Comparison of ENCODE assay signal across 12 cellular contexts in genomic region chr2:235765181-235765820, GRCh38.
DNase-seq lines count a peak whose midpoint lies in the region; ATAC-seq, FAIRE-seq and TF ChIP-seq lines count a peak whose summit lies in the region.
"Had no signal": no experiment of that assay in that cellular context is flagged by ENCODE, and none has a peak within 500 bp of the region (broad histone marks: within the 10 kb centered on the region; RNA-seq: fewer than 3 reads in every experiment).

No MANE protein-coding gene starts in this region.

- TF ChIP-seq CTCF in chondrocyte (IDR thresholded peaks at IDR 0.05) (no peak), mucosa of descending colon (IDR thresholded peaks at IDR 0.05) (no peak)

- peaks cover 14% of the 10 kb centered on the region for H3K4me1 Mint-ChIP-seq in chondrocyte (ENCODE audit: low read depth)
- H3K4me1 Mint-ChIP-seq in activated T-cell treated with anti-CD3 and anti-CD28 coated beads, Interleukin-2, amount 50 U/mL, for 24 hours (ENCODE audit: low read depth), result peaks cover 2% of the 10 kb centered on the region

- H3K27ac Mint-ChIP-seq in chondrocyte (ENCODE audit: unreplicated experiment), result peak overlapping the region; percentile 59
- no peak overlapping the region for H3K27ac Mint-ChIP-seq in activated T-cell treated with anti-CD3 and anti-CD28 coated beads, Interleukin-2, amount 50 U/mL, for 24 hours
- H3K27ac Mint-ChIP-seq: CD4-positive, CD25-positive, alpha-beta regulatory T cell had no signal

- no peaks in the 10 kb centered on the region for H3K9me3 Mint-ChIP-seq in chondrocyte (ENCODE audit: low read depth)
- no peaks in the 10 kb centered on the region for H3K9me3 Mint-ChIP-seq in activated T-cell treated with anti-CD3 and anti-CD28 coated beads, Interleukin-2, amount 50 U/mL, for 24 hours
- H3K9me3 Mint-ChIP-seq: activated T-cell treated with anti-CD3 and anti-CD28 coated beads, Interleukin-2, amount 50 U/mL, for 4 hours had no signal

- intact Hi-C loops in mucosa of descending colon (cut with DNase I, micrococcal nuclease), result loop anchor here in 1 of 2 donors (5.0 kb wide), 1 partner anchor 417 kb away; no protein-coding TSS in a partner anchor

- no peak overlapping the region for H3K4me3 ChIP-seq in mucosa of descending colon

- peak; percentile 57 for FAIRE-seq in HTR-8/SVneo (lab: Jason Lieb, UNC)

- no peak overlapping the region for H3K4me3 Mint-ChIP-seq in chondrocyte (ENCODE audit: unreplicated experiment)
- no peak overlapping the region for H3K4me3 Mint-ChIP-seq in activated T-cell treated with anti-CD3 and anti-CD28 coated beads, Interleukin-2, amount 50 U/mL, for 24 hours
- H3K4me3 Mint-ChIP-seq: activated T-cell treated with anti-CD3 and anti-CD28 coated beads, Interleukin-2, amount 50 U/mL, for 4 hours; CD4-positive, CD25-positive, alpha-beta regulatory T cell had no signal

- DNase-seq in AG08396 (ENCODE audit: low spot score) (peak; percentile 45), HTR-8/SVneo (ENCODE audit: insufficient read length, low spot score) (peak; percentile 30), chondrocyte (ENCODE audit: low spot score) (no peak), mucosa of descending colon (no peak), COLO829 (ENCODE audit: low spot score) (no peak)
- no peak for DNase-seq in activated T-cell treated with anti-CD3 and anti-CD28 coated beads, Interleukin-2, amount 50 U/mL, for 24 hours
- no peak for DNase-seq in activated naive CD4-positive, alpha-beta T cell (lab: John Stamatoyannopoulos, UW)
- DNase-seq: cortex of kidney had no signal

- H3K9me3 ChIP-seq in mucosa of descending colon, result no peaks in the 10 kb centered on the region

- no peaks in the 10 kb centered on the region for H3K4me1 ChIP-seq in mucosa of descending colon (ENCODE audit: low read depth)
- H3K4me1 ChIP-seq: parathyroid adenoma had no signal

- no peaks in the 10 kb centered on the region for H3K36me3 ChIP-seq in mucosa of descending colon (ENCODE audit: low read depth)

- peak; percentile 27 for ATAC-seq in mucosa of descending colon
- ATAC-seq in GM21723 (IDR thresholded peaks at IDR 0.05; ENCODE audit: unreplicated experiment), result no peak

- H3K36me3 Mint-ChIP-seq in chondrocyte (ENCODE audit: low read depth), result peaks cover 5% of the 10 kb centered on the region
- H3K36me3 Mint-ChIP-seq in activated T-cell treated with anti-CD3 and anti-CD28 coated beads, Interleukin-2, amount 50 U/mL, for 24 hours (ENCODE audit: low read depth), result no peaks in the 10 kb centered on the region
- H3K36me3 Mint-ChIP-seq: CD4-positive, CD25-positive, alpha-beta regulatory T cell had no signal

- H3K27me3 Mint-ChIP-seq in chondrocyte (ENCODE audit: low read depth), result no peaks in the 10 kb centered on the region
- peaks cover 14% of the 10 kb centered on the region for H3K27me3 Mint-ChIP-seq in activated T-cell treated with anti-CD3 and anti-CD28 coated beads, Interleukin-2, amount 50 U/mL, for 24 hours

Comparison
In these comparisons a context has a peak if more than half of its experiments do, and no peak if none do; other contexts are left out.
1. DNase-seq: peak in AG08396 (single experiment) and HTR-8/SVneo (single experiment); none in chondrocyte (single experiment), mucosa of descending colon (0 of 3), COLO829 (single experiment), activated T-cell treated with anti-CD3 and anti-CD28 coated beads, Interleukin-2, amount 50 U/mL, for 24 hours (single experiment) and activated naive CD4-positive, alpha-beta T cell (0 of 4).